Comparison of ENCODE assay signal across 15 cellular contexts in the genomic region with DNA sequence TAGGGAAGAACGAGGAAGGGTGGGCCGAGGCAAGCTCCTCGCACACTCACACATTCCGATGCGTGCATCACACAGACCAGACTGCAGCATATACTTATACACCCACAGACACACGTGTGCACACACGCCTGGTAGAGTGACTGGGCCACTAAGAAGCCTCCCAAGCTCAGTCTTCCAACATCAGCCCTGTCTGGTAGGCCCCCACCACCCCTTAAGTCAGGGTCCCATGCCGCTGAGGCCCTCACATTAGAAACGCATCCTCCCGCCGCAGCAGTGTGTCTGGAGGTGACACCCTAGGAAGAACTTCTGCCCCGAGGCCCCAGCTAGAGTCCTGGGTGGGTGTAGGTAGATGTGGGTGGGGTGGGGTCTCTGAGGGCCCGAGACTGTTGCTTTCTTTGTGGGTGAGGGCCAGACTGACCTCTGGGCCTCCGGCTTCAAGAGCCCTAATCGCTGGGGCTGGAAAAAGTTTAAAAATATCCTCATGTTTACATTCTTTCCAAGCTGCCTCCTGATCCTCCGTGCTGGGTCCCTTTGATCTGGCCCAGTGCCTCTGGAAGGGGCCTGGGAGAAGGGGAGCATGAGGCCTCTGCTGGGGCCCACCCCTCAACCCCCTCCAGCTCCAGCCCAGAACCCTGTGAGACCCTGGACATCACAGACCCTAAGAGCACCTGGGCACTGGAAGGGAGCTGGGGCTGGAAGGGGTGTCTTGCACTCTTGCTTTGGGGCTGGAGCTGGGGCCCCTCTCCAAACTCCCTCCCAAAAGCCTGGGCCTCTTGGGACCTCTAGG. TPM values are rescaled to one million over a fixed set of nuclear protein-coding genes. Genes with fewer than 3 reads are reported as not detected.
DNase-seq lines count a peak whose midpoint lies in the region; ATAC-seq and TF ChIP-seq lines count a peak whose summit lies in the region.
"Had no signal": no experiment of that assay in that cellular context is flagged by ENCODE, and none has a peak within 500 bp of the region (broad histone marks: within the 10 kb centered on the region; RNA-seq: fewer than 3 reads in every experiment).

No MANE protein-coding gene starts in this region.

- H3K36me3 ChIP-seq in BLaER1 (no peaks in the 10 kb centered on the region), ascending aorta (no peaks in the 10 kb centered on the region), right atrium auricular region (no peaks in the 10 kb centered on the region), prostate gland (no peaks in the 10 kb centered on the region)

- TF ChIP-seq CTCF in ascending aorta (IDR thresholded peaks at IDR 0.05) (no peak), right atrium auricular region (IDR thresholded peaks at IDR 0.05) (no peak), prostate gland (IDR thresholded peaks at IDR 0.05) (no peak)

- peak overlapping the region; percentile 54; the same call in 1 of the 2 replicates for H3K27ac ChIP-seq in BLaER1
- peak overlapping the region; percentile 90 to 92 for H3K27ac ChIP-seq in ascending aorta
- peak overlapping the region; percentile 90 to 96 for H3K27ac ChIP-seq in right atrium auricular region
- H3K27ac ChIP-seq in prostate gland, result peak overlapping the region; percentile 31 to 32
- H3K27ac ChIP-seq: GM23248 had no signal

- no peak for TF ChIP-seq POLR2A in prostate gland (IDR thresholded peaks at IDR 0.05)

- H3K27me3 ChIP-seq in BLaER1, result no peaks in the 10 kb centered on the region
- H3K27me3 ChIP-seq in ascending aorta, result no peaks in the 10 kb centered on the region
- no peaks in the 10 kb centered on the region for H3K27me3 ChIP-seq in right atrium auricular region
- no peaks in the 10 kb centered on the region for H3K27me3 ChIP-seq in prostate gland (replicated peaks; ENCODE audit: insufficient read depth)

- H4K20me1 ChIP-seq in BLaER1, result no peaks in the 10 kb centered on the region

- peak overlapping the region; percentile 83 for H3K4me2 ChIP-seq in BLaER1

- no peak overlapping the region for H3K4me3 ChIP-seq in BLaER1
- H3K4me3 ChIP-seq in ascending aorta, result no peak overlapping the region
- H3K4me3 ChIP-seq in right atrium auricular region, result peak overlapping the region; percentile 26 to 42
- H3K4me3 ChIP-seq in prostate gland, result no peak overlapping the region
- H3K4me3 ChIP-seq: GM23248 had no signal

- WGBS in prostate gland, result 55% methylated on average over 16 of the region's 16 CpGs

- DNase-seq in ascending aorta (ENCODE audit: low spot score in 2 of 2) (no peak), right atrium auricular region (ENCODE audit: low spot score) (no peak), prostate gland (ENCODE audit: low spot score) (no peak), head of caudate nucleus (no peak), midbrain (lab: John Stamatoyannopoulos, UW) (no peak)
- DNase-seq: activated gamma-delta T cell treated with Interleukin-2 at 50 U/mL for 16 hours, caudate nucleus, DMS79, GM23248, MV-4-11 had no signal

- H3K9me3 ChIP-seq in BLaER1 (no peaks in the 10 kb centered on the region), ascending aorta (no peaks in the 10 kb centered on the region), right atrium auricular region (no peaks in the 10 kb centered on the region), prostate gland (no peaks in the 10 kb centered on the region)

- peaks cover 72% of the 10 kb centered on the region for H3K4me1 ChIP-seq in BLaER1
- peaks cover 31 to 53% of the 10 kb centered on the region in 2 donors for H3K4me1 ChIP-seq in ascending aorta
- H3K4me1 ChIP-seq in right atrium auricular region, result peaks cover 0 to 72% of the 10 kb centered on the region in 2 donors
- H3K4me1 ChIP-seq in prostate gland (replicated peaks), result no peaks in the 10 kb centered on the region

- no peak overlapping the region for H3K9ac ChIP-seq in BLaER1
- H3K9ac ChIP-seq: GM23248 had no signal

- no peak for ATAC-seq in GM21390 (IDR thresholded peaks at IDR 0.05; ENCODE audit: unreplicated experiment)
- ATAC-seq in GM18502 (IDR thresholded peaks at IDR 0.05; ENCODE audit: poor library complexity, unreplicated experiment), result no peak

- intact Hi-C loops in ascending aorta (cut with DNase I), result no loop called here
- intact Hi-C loops in prostate gland (cut with DNase I), result loop anchor here (2.0 kb wide), 1 partner anchor 18 kb away; no protein-coding TSS in a partner anchor
- intact Hi-C loops in head of caudate nucleus (cut with DNase I), result no loop called here

RNA-seq across cellular contexts. Expression of a gene that starts 13.6 kb away (rescaled TPM):
- total RNA-seq in ascending aorta (not detected), right atrium auricular region (1 to 10 TPM in 1 of 2 donors, under 1 TPM in 1; 0.79 to 1.4 TPM), prostate gland (not detected)
- total RNA-seq: activated CD4-positive, alpha-beta memory T cell treated with anti-CD3 and anti-CD28 coated beads, Interleukin-2, amount 10 ng/mL, durations not matched to agents 7 days and 5 days; GM23248; T-helper 1 cell treated with Interleukin-12 subunit alpha and Interleukin-12 subunit beta and Interleukin-4 antibody, amounts not matched to agents 30 ng/mL and 1 ng/mL, for 36 hours had no signal

RNA-seq across cellular contexts. Expression of a gene that starts 20.3 kb away (rescaled TPM):
- total RNA-seq in ascending aorta (54.2 TPM), right atrium auricular region (100 to 1,000 TPM; 173 to 266 TPM), prostate gland (10 to 100 TPM; 17.0 to 37.0 TPM)

RNA-seq across cellular contexts. Expression of a gene that starts 24.7 kb away (rescaled TPM):
- total RNA-seq in ascending aorta (2.8 TPM), right atrium auricular region (1 to 10 TPM; 1.7 to 3.4 TPM), prostate gland (10 to 100 TPM in 1 of 2 donors, 1 to 10 TPM in 1; 9.2 to 21.9 TPM)

RNA-seq across cellular contexts. Expression of a gene that starts 29.2 kb away (rescaled TPM):
- total RNA-seq in ascending aorta (255 TPM), right atrium auricular region (100 to 1,000 TPM in 1 of 2 donors, 10 to 100 TPM in 1; 75.3 to 118 TPM), prostate gland (100 to 1,000 TPM in 1 of 2 donors, 10 to 100 TPM in 1; 80.2 to 159 TPM)

RNA-seq across cellular contexts. Expression of a gene that starts 30.3 kb away (rescaled TPM):
- 40.0 TPM for total RNA-seq in ascending aorta
- 10 to 100 TPM; 33.1 to 51.4 TPM for total RNA-seq in right atrium auricular region
- 10 to 100 TPM; 36.3 to 61.5 TPM for total RNA-seq in prostate gland

Comparison
In these comparisons a context has a peak if more than half of its experiments do, and no peak if none do; other contexts are left out.
1. H3K27ac ChIP-seq: peak in every context shown above with its lines; median percentile 93 in right atrium auricular region; 91 in ascending aorta; 54 in BLaER1; 32 in prostate gland.
2. H3K4me3 ChIP-seq: peak in right atrium auricular region (2 of 2); none in BLaER1 (single experiment), ascending aorta (0 of 2) and prostate gland (0 of 2).